ENCODE assay signal across 10 cellular contexts in the genomic region with DNA sequence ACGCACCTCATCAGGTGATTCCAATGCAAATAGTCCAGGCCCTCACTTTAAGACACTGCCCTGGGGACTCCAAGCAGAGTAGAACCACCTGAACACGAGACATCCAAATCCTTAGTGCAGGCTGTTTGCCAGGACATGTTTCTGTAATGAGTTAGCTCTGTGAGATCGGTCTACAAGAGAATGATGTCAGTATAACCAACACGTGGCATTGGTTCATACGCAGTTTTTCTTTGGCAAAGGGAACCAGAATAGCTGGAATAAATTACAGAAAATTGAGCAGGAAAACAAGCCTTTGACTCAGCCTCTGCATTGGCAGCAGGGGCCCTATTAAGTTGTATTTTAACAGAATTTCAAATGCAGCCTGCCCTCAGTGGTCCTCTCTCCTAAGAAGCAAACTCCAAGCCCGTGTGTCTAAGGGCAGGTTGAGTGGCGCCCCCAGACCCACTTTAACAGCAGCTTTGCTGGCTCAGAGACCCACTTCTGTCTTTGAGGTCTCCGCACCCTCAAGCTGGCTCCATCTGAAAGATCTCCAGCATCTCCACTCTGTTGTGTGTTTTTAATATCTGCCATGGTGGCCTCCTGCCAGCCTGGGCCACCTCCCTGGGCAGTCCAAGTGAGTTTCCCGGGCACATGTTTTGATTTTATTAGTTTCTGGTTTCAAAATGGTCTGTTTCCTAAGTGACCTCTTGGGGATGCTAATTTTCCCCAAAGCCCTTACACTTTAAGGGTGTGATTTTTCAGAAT.
DNase-seq lines count a peak whose midpoint lies in the region; ATAC-seq, FAIRE-seq and TF ChIP-seq lines count a peak whose summit lies in the region.
"Had no signal": no experiment of that assay in that cellular context is flagged by ENCODE, and none has a peak within 500 bp of the region (broad histone marks: within the 10 kb centered on the region; RNA-seq: fewer than 3 reads in every experiment).

No MANE protein-coding gene starts in this region.

- TF ChIP-seq CTCF in RWPE2 (IDR thresholded peaks at IDR 0.05; ENCODE audit: poor library complexity, severe bottlenecking) (no peak), fibroblast of villous mesenchyme (IDR thresholded peaks at IDR 0.05; ENCODE audit: insufficient read depth, low read depth, low read length) (no peak), pancreas (IDR thresholded peaks at IDR 0.05) (no peak), ovary (IDR thresholded peaks at IDR 0.05) (no peak)

- ATAC-seq in RWPE2 (ENCODE audit: low read depth) (peak; percentile 93), pancreas (peak; percentile 55 to 74 (median 69)), left colon (no peak)

- H3K36me3 ChIP-seq in RWPE2 (ENCODE audit: low read depth) (no peaks in the 10 kb centered on the region), pancreas (no peaks in the 10 kb centered on the region), ovary (no peaks in the 10 kb centered on the region)

- 68 to 71% methylated on average over 9 of the region's 9 CpGs for WGBS in pancreas, 2 donors
- 65 to 75% (median 69%) methylated on average over 9 of the region's 9 CpGs for WGBS in ovary, 3 donors

- no peak for TF ChIP-seq POLR2A in ovary (IDR thresholded peaks at IDR 0.05)

- DNase-seq in EH (ENCODE audit: low read depth) (peak; percentile 96), RWPE2 (ENCODE audit: low spot score) (peak; percentile 69), fibroblast of villous mesenchyme (ENCODE audit: low read depth) (peak; percentile 89), pancreas (peak in 2 of 6 donors; percentile 26 to 35), NCI-H345 treated with DMSO at 0.1 percent for 48 hours (lab: John Stamatoyannopoulos, UW; ENCODE audit: unreplicated experiment) (no peak), middle frontal gyrus (ENCODE audit: extremely low spot score, low spot score) (no peak), left colon (no peak), ovary (no peak)
- DNase-seq: DMS79 treated with DMSO at 0.1 percent for 48 hours, erythroblast had no signal

- no peak overlapping the region for H3K4me3 ChIP-seq in RWPE2 (ENCODE audit: severe bottlenecking)
- no peak overlapping the region for H3K4me3 ChIP-seq in fibroblast of villous mesenchyme (ENCODE audit: low read depth, low read length)
- no peak overlapping the region for H3K4me3 ChIP-seq in pancreas
- H3K4me3 ChIP-seq in ovary: no peak overlapping the region

- no peak for FAIRE-seq in pancreas (lab: Jason Lieb, UNC)

- peak overlapping the region; percentile 70 for H3K27ac ChIP-seq in RWPE2 (ENCODE audit: poor library complexity, severe bottlenecking)
- peak overlapping the region in 2 of 4 donors; percentile 19 to 63 for H3K27ac ChIP-seq in pancreas
- no peak overlapping the region for H3K27ac ChIP-seq in ovary

- TF ChIP-seq EP300 in ovary (IDR thresholded peaks at IDR 0.05): no peak

- no peaks in the 10 kb centered on the region for H3K9me3 ChIP-seq in RWPE2 (ENCODE audit: severe bottlenecking)
- no peaks in the 10 kb centered on the region for H3K9me3 ChIP-seq in pancreas
- H3K9me3 ChIP-seq in ovary: no peaks in the 10 kb centered on the region

- intact Hi-C loops in pancreas (cut with DNase I): no loop called here
- intact Hi-C loops in left colon (cut with DNase I, micrococcal nuclease): no loop called here
- intact Hi-C loops in ovary (cut with DNase I): no loop called here

- no peaks in the 10 kb centered on the region for H3K27me3 ChIP-seq in RWPE2 (ENCODE audit: insufficient read depth, poor library complexity, severe bottlenecking)
- no peaks in the 10 kb centered on the region for H3K27me3 ChIP-seq in pancreas
- H3K27me3 ChIP-seq in ovary: no peaks in the 10 kb centered on the region

- H3K4me1 ChIP-seq in RWPE2 (ENCODE audit: insufficient read depth, poor library complexity, severe bottlenecking) (peaks cover 17% of the 10 kb centered on the region), pancreas (no peaks in the 10 kb centered on the region), ovary (ENCODE audit: insufficient read depth) (no peaks in the 10 kb centered on the region)

Comparison
In these comparisons a context has a peak if more than half of its experiments do, and no peak if none do; other contexts are left out.
1. DNase-seq: peak in EH (single experiment), RWPE2 (single experiment) and fibroblast of villous mesenchyme (single experiment); none in NCI-H345 treated with DMSO at 0.1 percent for 48 hours (single experiment), middle frontal gyrus (single experiment), left colon (0 of 2) and ovary (0 of 5).